27 cellular contexts compared by ENCODE assay signal in genomic region chr4:107885865-107886264, GRCh38.
"Had no signal": no experiment of that assay in that cellular context is flagged by ENCODE, and none has a peak within 500 bp of the region (broad histone marks: within the 10 kb centered on the region; RNA-seq: fewer than 3 reads in every experiment).

No MANE protein-coding gene starts in this region.

- H3K4me1 ChIP-seq: colonic mucosa, heart right ventricle, left lung, psoas muscle, spleen, testis, tibial artery had no signal

- H3K36me3 ChIP-seq: colonic mucosa, esophagus muscularis mucosa, left lung, sigmoid colon, spleen, tibial artery had no signal

- H3K9me3 ChIP-seq: colonic mucosa, esophagus muscularis mucosa, sigmoid colon, testis had no signal

- H3K27ac ChIP-seq: colonic mucosa, esophagus muscularis mucosa, heart right ventricle, left lung, psoas muscle, sigmoid colon, spleen, testis, tibial artery had no signal

- H3K27ac Mint-ChIP-seq: dendritic cell treated with granulocyte-macrophage colony-stimulating factor and Interleukin-4, amounts not matched to agents 40 ng/mL and 50 ng/mL, for 4 days; naive thymus-derived CD4-positive, alpha-beta T cell; nephron progenitor cell; stimulated activated memory B cell treated with anti-CD40 and anti-IgM and Interleukin-4, amounts not matched to agents 10 μg/mL and 1 μg/mL and 100 μg/mL, for 72 hours; type B pancreatic cell had no signal

- H3K27me3 Mint-ChIP-seq: dendritic cell treated with granulocyte-macrophage colony-stimulating factor and Interleukin-4, amounts not matched to agents 40 ng/mL and 50 ng/mL, for 4 days; type B pancreatic cell had no signal

- H3K9me3 Mint-ChIP-seq: dendritic cell treated with granulocyte-macrophage colony-stimulating factor and Interleukin-4, amounts not matched to agents 40 ng/mL and 50 ng/mL, for 4 days; stimulated activated memory B cell treated with anti-CD40 and anti-IgM and Interleukin-4, amounts not matched to agents 10 μg/mL and 1 μg/mL and 100 μg/mL, for 72 hours had no signal

- DNase-seq: colonic mucosa; effector memory CD4-positive, alpha-beta T cell; foreskin melanocyte; glutamatergic neuron; heart right ventricle; hippocampal formation; left cardiac atrium; left lung; mesendoderm; midbrain; naive thymus-derived CD4-positive, alpha-beta T cell; nephron progenitor cell; nucleus accumbens; posterior cingulate gyrus; psoas muscle; right cardiac atrium; sigmoid colon; spleen; stimulated activated CD4-positive, alpha-beta T cell treated with anti-CD3 and anti-CD28 coated beads, Interleukin-4, amount 100 ng/mL, for 4 hours; stimulated activated naive CD8-positive, alpha-beta T cell treated with anti-CD3 and anti-CD28 coated beads, Interleukin-15, Interleukin-2, amounts not matched to agents 100 U/mL and 50 U/mL, for 24 hours; substantia nigra; testis; tibial artery had no signal

- H3K4me3 Mint-ChIP-seq: dendritic cell treated with granulocyte-macrophage colony-stimulating factor and Interleukin-4, amounts not matched to agents 40 ng/mL and 50 ng/mL, for 4 days; naive thymus-derived CD4-positive, alpha-beta T cell; nephron progenitor cell; stimulated activated memory B cell treated with anti-CD40 and anti-IgM and Interleukin-4, amounts not matched to agents 10 μg/mL and 1 μg/mL and 100 μg/mL, for 72 hours; type B pancreatic cell had no signal

- H3K36me3 Mint-ChIP-seq: stimulated activated memory B cell treated with anti-CD40 and anti-IgM and Interleukin-4, amounts not matched to agents 10 μg/mL and 1 μg/mL and 100 μg/mL, for 72 hours had no signal

- ATAC-seq: heart right ventricle; left cardiac atrium; left lung; naive thymus-derived CD4-positive, alpha-beta T cell; psoas muscle; right cardiac atrium; stimulated activated memory B cell treated with anti-CD40 and anti-IgM and Interleukin-4, amounts not matched to agents 10 μg/mL and 1 μg/mL and 100 μg/mL, for 72 hours; stimulated activated naive CD8-positive, alpha-beta T cell treated with anti-CD3 and anti-CD28 coated beads, Interleukin-15, Interleukin-2, amounts not matched to agents 100 U/mL and 50 U/mL, for 24 hours had no signal

- H3K4me3 ChIP-seq: colonic mucosa, esophagus muscularis mucosa, heart right ventricle, left lung, psoas muscle, sigmoid colon, spleen, testis, tibial artery had no signal

- H3K4me1 Mint-ChIP-seq: naive thymus-derived CD4-positive, alpha-beta T cell; nephron progenitor cell; stimulated activated memory B cell treated with anti-CD40 and anti-IgM and Interleukin-4, amounts not matched to agents 10 μg/mL and 1 μg/mL and 100 μg/mL, for 72 hours had no signal

- H3K27me3 ChIP-seq: colonic mucosa, esophagus muscularis mucosa, heart right ventricle, left lung, sigmoid colon, spleen, testis, tibial artery had no signal
